Comparison of ENCODE assay signal across 21 cellular contexts in genomic region chr3:100891827-100892226, GRCh38.
DNase-seq lines count a peak whose midpoint lies in the region; ATAC-seq and TF ChIP-seq lines count a peak whose summit lies in the region.
"Had no signal": no experiment of that assay in that cellular context is flagged by ENCODE, and none has a peak within 500 bp of the region (broad histone marks: within the 10 kb centered on the region; RNA-seq: fewer than 3 reads in every experiment).

No MANE protein-coding gene starts in this region.

- H3K18ac ChIP-seq in neuronal stem cell (ENCODE audit: low read length): no peak overlapping the region

- H3K36me3 ChIP-seq in neuronal stem cell (replicated peaks in 1 of 2; ENCODE audit: control insufficient read depth in 2 of 2, insufficient read depth in 2 of 2, low read length in 2 of 2): no peaks in the 10 kb centered on the region
- H3K36me3 ChIP-seq: BLaER1 had no signal

- no peak overlapping the region for H3K14ac ChIP-seq in neuronal stem cell (ENCODE audit: low read length)

- H3K9ac ChIP-seq in neuronal stem cell (ENCODE audit: low read depth, low read length, poor library complexity): no peak overlapping the region
- H3K9ac ChIP-seq: BLaER1, KMS-11 had no signal

- H3K9me3 ChIP-seq in neuronal stem cell (replicated peaks in 1 of 2; ENCODE audit: control insufficient read depth in 2 of 2, insufficient read depth in 1 of 2, low read depth in 1 of 2, low read length in 2 of 2): no peaks in the 10 kb centered on the region
- H3K9me3 ChIP-seq: BLaER1 had no signal

- H4K8ac ChIP-seq in neuronal stem cell (ENCODE audit: low read depth, low read length): no peak overlapping the region

- H3K4me3 Mint-ChIP-seq in stimulated activated naive B cell treated with anti-CD40 and anti-IgM and Interleukin-4, amounts not matched to agents 10 μg/mL and 1 μg/mL and 100 μg/mL, for 72 hours: no peak overlapping the region
- H3K4me3 Mint-ChIP-seq in nephron progenitor cell (no peak overlapping the region), type B pancreatic cell (no peak overlapping the region)
- H3K4me3 Mint-ChIP-seq: CD4-positive, CD25-positive, alpha-beta regulatory T cell; IgD-negative memory B cell had no signal

- H3K27me3 ChIP-seq in neuronal stem cell (ENCODE audit: control insufficient read depth in 3 of 3, insufficient read depth in 3 of 3, low read depth in 1 of 3, low read length in 3 of 3): peaks cover 0 to 3% (median 0%) of the 10 kb centered on the region in 3 experiments
- H3K27me3 ChIP-seq: BLaER1 had no signal

- TF ChIP-seq CTCF in RWPE1 (conservative IDR thresholded peaks at IDR 0.05; ENCODE audit: low read depth) (no peak), fibroblast of villous mesenchyme (IDR thresholded peaks at IDR 0.05; ENCODE audit: insufficient read depth, low read depth, low read length) (no peak), nephron progenitor cell (IDR thresholded peaks at IDR 0.05) (no peak), type B pancreatic cell (conservative IDR thresholded peaks at IDR 0.05) (no peak)

- H2BK12ac ChIP-seq in neuronal stem cell (ENCODE audit: low read length): no peak overlapping the region

- H3K36me3 Mint-ChIP-seq in stimulated activated naive B cell treated with anti-CD40 and anti-IgM and Interleukin-4, amounts not matched to agents 10 μg/mL and 1 μg/mL and 100 μg/mL, for 72 hours: no peaks in the 10 kb centered on the region
- H3K36me3 Mint-ChIP-seq in nephron progenitor cell (ENCODE audit: low read depth): no peaks in the 10 kb centered on the region
- no peaks in the 10 kb centered on the region for H3K36me3 Mint-ChIP-seq in type B pancreatic cell
- H3K36me3 Mint-ChIP-seq: CD4-positive, CD25-positive, alpha-beta regulatory T cell; IgD-negative memory B cell had no signal

- no peak overlapping the region for H2AK5ac ChIP-seq in neuronal stem cell (ENCODE audit: low read depth, low read length)

- no peak overlapping the region for H3K4ac ChIP-seq in neuronal stem cell (ENCODE audit: low read length)

- no peak overlapping the region for H3K27ac ChIP-seq in RWPE1
- no peak overlapping the region for H3K27ac ChIP-seq in neuronal stem cell (replicated peaks; ENCODE audit: low read length)
- H3K27ac ChIP-seq: BLaER1, KMS-11 had no signal

- H2BK120ac ChIP-seq in neuronal stem cell (ENCODE audit: low read depth, low read length): no peak overlapping the region

- no peak overlapping the region for H3K4me2 ChIP-seq in neuronal stem cell (ENCODE audit: insufficient read depth, low read length, poor library complexity, severe bottlenecking)
- H3K4me2 ChIP-seq: BLaER1, KMS-11 had no signal

- no peak for ATAC-seq in stimulated activated naive B cell treated with anti-CD40 and anti-IgM and Interleukin-4, amounts not matched to agents 10 μg/mL and 1 μg/mL and 100 μg/mL, for 72 hours (replicated peaks)

- H4K91ac ChIP-seq in neuronal stem cell (ENCODE audit: low read depth, low read length, poor library complexity): no peak overlapping the region

- no CpG with 5 or more reads among the region's 5 CpGs for WGBS in neuronal stem cell (ENCODE audit: extremely low coverage in 2 of 2, insufficient read length in 2 of 2, insufficient replicate concordance in 1 of 2), 2 donors

- CTCF ChIA-PET in RWPE1 (lab: Yijun Ruan, JAX): no interaction called here

- peaks cover 0 to 2% of the 10 kb centered on the region in 2 donors for H3K9me3 Mint-ChIP-seq in stimulated activated naive B cell treated with anti-CD40 and anti-IgM and Interleukin-4, amounts not matched to agents 10 μg/mL and 1 μg/mL and 100 μg/mL, for 72 hours
- H3K9me3 Mint-ChIP-seq in nephron progenitor cell (no peaks in the 10 kb centered on the region), type B pancreatic cell (peaks cover 6% of the 10 kb centered on the region)
- H3K9me3 Mint-ChIP-seq: IgD-negative memory B cell had no signal

- H2BK5ac ChIP-seq in neuronal stem cell (ENCODE audit: low read length): no peak overlapping the region

- H3K4me1 Mint-ChIP-seq in stimulated activated naive B cell treated with anti-CD40 and anti-IgM and Interleukin-4, amounts not matched to agents 10 μg/mL and 1 μg/mL and 100 μg/mL, for 72 hours: no peaks in the 10 kb centered on the region
- no peaks in the 10 kb centered on the region for H3K4me1 Mint-ChIP-seq in nephron progenitor cell
- H3K4me1 Mint-ChIP-seq in type B pancreatic cell (ENCODE audit: unreplicated experiment): no peaks in the 10 kb centered on the region

- H3K27ac Mint-ChIP-seq in stimulated activated naive B cell treated with anti-CD40 and anti-IgM and Interleukin-4, amounts not matched to agents 10 μg/mL and 1 μg/mL and 100 μg/mL, for 72 hours: no peak overlapping the region
- H3K27ac Mint-ChIP-seq in nephron progenitor cell (no peak overlapping the region), type B pancreatic cell (no peak overlapping the region)
- H3K27ac Mint-ChIP-seq: CD4-positive, CD25-positive, alpha-beta regulatory T cell; IgD-negative memory B cell had no signal

- H3K23ac ChIP-seq in neuronal stem cell (ENCODE audit: low read depth, low read length, poor library complexity): no peak overlapping the region

- H3K4me3 ChIP-seq in fibroblast of villous mesenchyme (ENCODE audit: low read depth, low read length) (no peak overlapping the region), neuronal stem cell (ENCODE audit: low read length in 2 of 2) (no peak overlapping the region)
- H3K4me3 ChIP-seq: BLaER1 had no signal

- POLR2A ChIA-PET in RWPE1 (lab: Yijun Ruan, JAX; ENCODE audit: low non-redundant PET): no interaction called here

- no peak overlapping the region for H2AFZ ChIP-seq in neuronal stem cell (ENCODE audit: low read length)

- no peaks in the 10 kb centered on the region for H3K79me1 ChIP-seq in neuronal stem cell (ENCODE audit: low read depth, low read length)

- DNase-seq in EH (ENCODE audit: low read depth) (peak; percentile 42), HT1080 (ENCODE audit: low read depth) (peak; percentile 68), RWPE1 (ENCODE audit: low spot score) (peak; percentile 27), fibroblast of villous mesenchyme (ENCODE audit: low read depth) (peak; percentile 19), nephron progenitor cell (no peak), type B pancreatic cell (ENCODE audit: extremely low spot score, unreplicated experiment) (no peak), neuronal stem cell (ENCODE audit: low spot score) (no peak)
- no peak for DNase-seq in stimulated activated naive B cell treated with anti-CD40 and anti-IgM and Interleukin-4, amounts not matched to agents 10 μg/mL and 1 μg/mL and 100 μg/mL, for 72 hours
- DNase-seq: CD4-positive, CD25-positive, alpha-beta regulatory T cell; DMS153; NCI-H1092 treated with DMSO at 0.1 percent for 48 hours; NCI-H1436; NCI-H187; NCI-H2171 treated with DMSO at 0.1 percent for 48 hours; NCI-H524 treated with DMSO at 0.1 percent for 48 hours; NCI-H774; Right ventricle myocardium superior; T-helper 1 cell had no signal

- H2BK15ac ChIP-seq in neuronal stem cell (ENCODE audit: low read length): no peak overlapping the region

- H3K27me3 Mint-ChIP-seq in stimulated activated naive B cell treated with anti-CD40 and anti-IgM and Interleukin-4, amounts not matched to agents 10 μg/mL and 1 μg/mL and 100 μg/mL, for 72 hours: peaks cover 9% of the 10 kb centered on the region in 2 donors
- H3K27me3 Mint-ChIP-seq in nephron progenitor cell (ENCODE audit: low read depth, poor library complexity) (peaks cover 7% of the 10 kb centered on the region), type B pancreatic cell (peaks cover 3% of the 10 kb centered on the region)

- no peaks in the 10 kb centered on the region for H3K4me1 ChIP-seq in neuronal stem cell (ENCODE audit: control insufficient read depth in 2 of 2, insufficient read depth in 1 of 2, low read depth in 1 of 2, low read length in 2 of 2)
- H3K4me1 ChIP-seq: BLaER1 had no signal

Comparison
In these comparisons a context has a peak if more than half of its experiments do, and no peak if none do; other contexts are left out.
1. DNase-seq: peak in EH (single experiment), HT1080 (single experiment), RWPE1 (single experiment) and fibroblast of villous mesenchyme (single experiment); none in stimulated activated naive B cell treated with anti-CD40 and anti-IgM and Interleukin-4, amounts not matched to agents 10 μg/mL and 1 μg/mL and 100 μg/mL, for 72 hours (single experiment), nephron progenitor cell (single experiment), type B pancreatic cell (single experiment) and neuronal stem cell (single experiment).